16 cellular contexts compared by ENCODE assay signal in the genomic region with DNA sequence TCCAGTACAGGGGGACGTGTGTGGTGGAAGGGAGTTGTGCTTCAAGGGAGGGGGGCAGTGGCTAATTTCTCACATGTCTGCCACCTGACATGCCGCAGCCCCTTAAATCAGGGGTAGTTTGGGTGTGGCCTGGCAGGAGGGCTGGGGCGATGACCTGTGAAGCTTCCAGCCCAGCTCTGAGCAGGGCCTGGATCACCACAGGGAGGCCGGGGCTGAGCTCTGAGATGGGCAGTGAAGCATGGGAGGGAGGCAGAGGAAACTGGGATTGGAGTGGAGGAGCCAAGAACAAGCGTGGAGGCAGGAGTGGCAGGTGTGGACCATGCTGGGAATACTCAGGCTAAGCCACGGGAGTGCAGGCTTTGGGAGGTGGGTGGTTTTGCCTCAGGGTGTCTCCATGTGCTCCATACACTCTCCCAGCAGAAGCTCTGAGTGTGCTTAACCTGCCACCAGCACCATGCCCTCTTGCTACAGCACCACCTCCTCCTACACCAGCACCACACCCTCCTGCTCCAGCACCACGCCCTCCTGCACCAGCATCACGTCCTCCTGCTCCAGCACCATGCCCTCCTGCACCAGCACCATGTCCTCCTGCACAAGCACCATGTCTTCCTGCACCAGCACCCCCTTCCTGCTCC.
DNase-seq lines count a peak whose midpoint lies in the region; ATAC-seq lines count a peak whose summit lies in the region.
"Had no signal": no experiment of that assay in that cellular context is flagged by ENCODE, and none has a peak within 500 bp of the region (broad histone marks: within the 10 kb centered on the region; RNA-seq: fewer than 3 reads in every experiment).

No MANE protein-coding gene starts in this region.

- no peak overlapping the region for H2BK120ac ChIP-seq in trophoblast cell (ENCODE audit: insufficient read depth, low read length, poor library complexity)

- WGBS in trophoblast cell (ENCODE audit: extremely low coverage, insufficient coverage, insufficient read length), result no CpG with 5 or more reads among the region's 8 CpGs

- H3K79me1 ChIP-seq in trophoblast cell (ENCODE audit: low read length), result no peaks in the 10 kb centered on the region

- H3K9ac ChIP-seq in trophoblast cell (ENCODE audit: low read length), result no peak overlapping the region
- H3K9ac ChIP-seq: GM23248 had no signal

- no peak overlapping the region for H3K14ac ChIP-seq in trophoblast cell (ENCODE audit: low read length)

- no peaks in the 10 kb centered on the region for H3K79me2 ChIP-seq in trophoblast cell (ENCODE audit: control insufficient read depth, insufficient read depth, low read length, poor library complexity)

- DNase-seq in SW480 (ENCODE audit: low spot score) (peak; percentile 8), kidney tubule cell (ENCODE audit: low spot score) (peak; percentile 11), trophoblast cell (no peak), pons (ENCODE audit: low spot score) (no peak), NCI-H2081 (lab: John Stamatoyannopoulos, UW) (no peak)
- DNase-seq: BE2C; CD4-positive, alpha-beta memory T cell; COR-L47; DMS53; GM23248; H7 had no signal

- no peak for ATAC-seq in HG03378 (IDR thresholded peaks at IDR 0.05; ENCODE audit: unreplicated experiment)
- ATAC-seq in HG02970 (IDR thresholded peaks at IDR 0.05; ENCODE audit: low FRiP score, unreplicated experiment), result no peak
- ATAC-seq: A549 had no signal

- H2AFZ ChIP-seq in trophoblast cell (ENCODE audit: insufficient read depth, low read length, poor library complexity), result no peak overlapping the region
- H2AFZ ChIP-seq: GM23248 had no signal

- peak overlapping the region; percentile 21 for H3K4me3 ChIP-seq in trophoblast cell (ENCODE audit: low read depth, low read length)
- H3K4me3 ChIP-seq: A549, GM23248 had no signal

- H4K91ac ChIP-seq in trophoblast cell (ENCODE audit: low read depth, low read length), result no peak overlapping the region

- H2BK5ac ChIP-seq in trophoblast cell (ENCODE audit: low read depth, low read length, poor library complexity), result no peak overlapping the region

- H3K9me3 ChIP-seq in trophoblast cell (ENCODE audit: insufficient read depth, low read depth, low read length), result peaks cover 31% of the 10 kb centered on the region
- H3K9me3 ChIP-seq: BE2C had no signal

- no peak overlapping the region for H2BK12ac ChIP-seq in trophoblast cell (ENCODE audit: low read length)

- H4K8ac ChIP-seq in trophoblast cell (ENCODE audit: low read depth, low read length), result no peak overlapping the region

- no peak overlapping the region for H2AK5ac ChIP-seq in trophoblast cell (ENCODE audit: low read length)

- H3K4me1 ChIP-seq in trophoblast cell (ENCODE audit: control insufficient read depth in 1 of 2, insufficient read depth in 2 of 2, low read length in 2 of 2), result no peaks in the 10 kb centered on the region
- H3K4me1 ChIP-seq: BE2C had no signal

- H4K12ac ChIP-seq in trophoblast cell (ENCODE audit: low read depth, low read length), result no peak overlapping the region

- H3K18ac ChIP-seq in trophoblast cell (ENCODE audit: low read length), result no peak overlapping the region

- H3K4ac ChIP-seq in trophoblast cell (ENCODE audit: low read depth, low read length), result no peak overlapping the region

- no peak overlapping the region for H3K4me2 ChIP-seq in trophoblast cell (ENCODE audit: low read length)
- H3K4me2 ChIP-seq: A549 had no signal

- no peak overlapping the region for H3K27ac ChIP-seq in trophoblast cell (ENCODE audit: low read depth, low read length)
- H3K27ac ChIP-seq: A549, C4-2B, GM23248, HL-60 had no signal

- no peaks in the 10 kb centered on the region for H3K27me3 ChIP-seq in trophoblast cell (ENCODE audit: insufficient read depth, low read length)

- no peaks in the 10 kb centered on the region for H3K36me3 ChIP-seq in trophoblast cell (ENCODE audit: control insufficient read depth in 1 of 2, insufficient read depth in 2 of 2, low read length in 2 of 2)
- H3K36me3 ChIP-seq: BE2C had no signal

- H3K23ac ChIP-seq in trophoblast cell (ENCODE audit: low read length), result no peak overlapping the region

Comparison
In these comparisons a context has a peak if more than half of its experiments do, and no peak if none do; other contexts are left out.
1. DNase-seq: peak in SW480 (single experiment) and kidney tubule cell (single experiment); none in trophoblast cell (0 of 2), pons (single experiment) and NCI-H2081 (0 of 2).